16 cellular contexts compared by ENCODE assay signal in the genomic region with DNA sequence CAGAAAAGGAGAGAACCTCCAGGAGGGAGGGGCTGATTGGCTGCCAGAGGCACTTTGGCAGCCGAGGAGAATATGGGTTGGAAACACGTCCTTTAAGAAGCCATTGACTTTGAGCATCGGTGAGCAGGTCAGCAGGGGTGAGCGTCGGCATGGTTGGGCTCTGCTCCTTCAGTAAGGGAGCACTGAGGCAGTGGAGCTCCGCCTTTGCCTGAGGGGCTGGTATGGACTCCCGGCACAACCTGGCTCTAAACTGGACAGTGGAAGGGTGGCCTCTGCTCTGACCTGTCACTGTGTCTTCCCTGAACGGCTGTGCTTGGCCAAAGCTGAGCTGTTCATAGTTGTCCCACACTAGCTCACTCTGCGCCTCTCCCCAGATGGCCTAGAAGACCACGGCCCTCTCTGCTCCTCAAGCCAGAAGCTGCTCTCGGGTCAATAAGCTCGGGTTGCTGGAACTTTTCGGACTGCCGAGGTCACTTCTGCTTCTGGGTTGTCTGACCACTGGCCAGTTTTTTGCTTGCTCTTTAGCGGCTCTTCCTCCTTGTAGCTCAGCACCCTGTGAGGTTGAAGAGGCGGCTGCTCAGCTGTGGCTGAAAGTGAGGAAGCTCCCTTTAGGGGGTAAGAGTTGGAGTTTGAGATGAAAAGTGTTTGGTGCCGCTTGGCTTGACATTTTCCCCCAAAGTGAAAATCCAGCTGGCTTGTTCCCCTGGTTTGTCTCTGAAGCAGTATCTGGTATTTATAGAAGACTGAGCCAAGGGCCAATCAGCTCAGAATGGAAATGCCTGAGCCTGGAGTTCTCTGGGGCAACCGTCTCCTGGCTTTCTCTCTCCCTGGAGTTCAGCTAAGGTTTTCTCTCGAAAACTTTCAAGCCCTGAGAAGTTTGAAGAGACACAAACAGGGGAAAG.
DNase-seq lines count a peak whose midpoint lies in the region; ATAC-seq and TF ChIP-seq lines count a peak whose summit lies in the region.
"Had no signal": no experiment of that assay in that cellular context is flagged by ENCODE, and none has a peak within 500 bp of the region (broad histone marks: within the 10 kb centered on the region; RNA-seq: fewer than 3 reads in every experiment).

No MANE protein-coding gene starts in this region.

- no peaks in the 10 kb centered on the region for H3K4me1 Mint-ChIP-seq in stimulated activated memory B cell treated with anti-CD40 and anti-IgM and Interleukin-4, amounts not matched to agents 10 μg/mL and 1 μg/mL and 100 μg/mL, for 72 hours
- H3K4me1 Mint-ChIP-seq: activated naive CD8-positive, alpha-beta T cell treated with anti-CD3 and anti-CD28 coated beads, Interleukin-2, amount 10 ng/mL, durations not matched to agents 7 days and 5 days had no signal

- TF ChIP-seq CTCF in PC-3 (conservative IDR thresholded peaks at IDR 0.05; ENCODE audit: low read depth, low read length) (no peak), gastroesophageal sphincter (IDR thresholded peaks at IDR 0.05) (no peak), testis (IDR thresholded peaks at IDR 0.05) (no peak), GM20000 (IDR thresholded peaks at IDR 0.05; ENCODE audit: extremely low read depth, missing control alignments) (no peak)

- 33 to 81% methylated on average over 6 to 13 of the region's 19 CpGs for WGBS in gastroesophageal sphincter (ENCODE audit: low coverage in 1 of 2), 2 donors
- 57% methylated on average over 17 to 19 of the region's 19 CpGs for WGBS in testis, 2 donors

- H3K9ac ChIP-seq in PC-3 (ENCODE audit: low read length) (no peak overlapping the region), muscle layer of colon (ENCODE audit: low read length) (no peak overlapping the region)
- H3K9ac ChIP-seq: BLaER1 had no signal

- H3K4me3 ChIP-seq in PC-3 (ENCODE audit: low read length) = no peak overlapping the region
- H3K4me3 ChIP-seq in gastroesophageal sphincter = no peak overlapping the region
- H3K4me3 ChIP-seq in muscle layer of colon (ENCODE audit: low read depth in 1 of 2, low read length in 2 of 2) = no peak overlapping the region
- no peak overlapping the region for H3K4me3 ChIP-seq in testis
- H3K4me3 ChIP-seq: BLaER1, prostate gland had no signal

- TF ChIP-seq POLR2A in gastroesophageal sphincter (IDR thresholded peaks at IDR 0.05) (no peak), testis (IDR thresholded peaks at IDR 0.05) (no peak)

- no peaks in the 10 kb centered on the region for H3K9me2 ChIP-seq in PC-3 (replicated peaks; ENCODE audit: low read length)

- no peaks in the 10 kb centered on the region for H3K36me3 Mint-ChIP-seq in stimulated activated memory B cell treated with anti-CD40 and anti-IgM and Interleukin-4, amounts not matched to agents 10 μg/mL and 1 μg/mL and 100 μg/mL, for 72 hours
- H3K36me3 Mint-ChIP-seq: activated naive CD8-positive, alpha-beta T cell treated with anti-CD3 and anti-CD28 coated beads, Interleukin-2, amount 10 ng/mL, durations not matched to agents 7 days and 5 days had no signal

- H3K4me1 ChIP-seq in PC-3 (ENCODE audit: insufficient read depth, low read length) (peaks cover 47% of the 10 kb centered on the region), gastroesophageal sphincter (peaks cover 0 to 20% (median 0%) of the 10 kb centered on the region in 3 donors), muscle layer of colon (ENCODE audit: insufficient read depth, low read length) (peaks cover 22% of the 10 kb centered on the region), testis (no peaks in the 10 kb centered on the region)
- H3K4me1 ChIP-seq: BLaER1, prostate gland had no signal

- H3K27me3 ChIP-seq in PC-3 (ENCODE audit: low read length) = no peaks in the 10 kb centered on the region
- no peaks in the 10 kb centered on the region for H3K27me3 ChIP-seq in gastroesophageal sphincter
- H3K27me3 ChIP-seq in muscle layer of colon (ENCODE audit: control insufficient read depth in 1 of 2, insufficient read depth in 2 of 2, low read length in 2 of 2) = no peaks in the 10 kb centered on the region
- H3K27me3 ChIP-seq in testis = no peaks in the 10 kb centered on the region
- H3K27me3 ChIP-seq: BLaER1 had no signal

- H3F3A ChIP-seq in PC-3 (ENCODE audit: low read length, unreplicated experiment) = peaks cover 14% of the 10 kb centered on the region

- H3K9me3 Mint-ChIP-seq in stimulated activated memory B cell treated with anti-CD40 and anti-IgM and Interleukin-4, amounts not matched to agents 10 μg/mL and 1 μg/mL and 100 μg/mL, for 72 hours = peaks cover 4% of the 10 kb centered on the region
- H3K9me3 Mint-ChIP-seq: activated naive CD8-positive, alpha-beta T cell treated with anti-CD3 and anti-CD28 coated beads, Interleukin-2, amount 10 ng/mL, durations not matched to agents 7 days and 5 days had no signal

- H3K27ac Mint-ChIP-seq in stimulated activated memory B cell treated with anti-CD40 and anti-IgM and Interleukin-4, amounts not matched to agents 10 μg/mL and 1 μg/mL and 100 μg/mL, for 72 hours = no peak overlapping the region
- H3K27ac Mint-ChIP-seq: activated naive CD8-positive, alpha-beta T cell treated with anti-CD3 and anti-CD28 coated beads, Interleukin-2, amount 10 ng/mL, durations not matched to agents 7 days and 5 days had no signal

- CTCF ChIA-PET in PC-3 (lab: Charles Lee) = no interaction called here

- H2AFZ ChIP-seq in PC-3 (ENCODE audit: low read length) = no peak overlapping the region

- intact Hi-C loops in PC-3 (cut with micrococcal nuclease) (no loop called here), testis (cut with DNase I; ENCODE audit: low total_unique reads) (no loop called here)

- no peaks in the 10 kb centered on the region for H4K20me1 ChIP-seq in PC-3 (ENCODE audit: low read length)
- H4K20me1 ChIP-seq: BLaER1 had no signal

- DNase-seq in PC-3 = no peak
- peak; percentile 42 for DNase-seq in testis
- no peak for DNase-seq in activated T-cell treated with anti-CD3 and anti-CD28 coated beads, Interleukin-2, amount 50 U/mL, for 48 hours
- DNase-seq in DMS153 (lab: John Stamatoyannopoulos, UW) = no peak
- DNase-seq in GM20000 (ENCODE audit: low spot score) = no peak
- DNase-seq: activated CD4-positive, CD25-positive, alpha-beta regulatory T cell treated with anti-CD3 and anti-CD28 coated beads, Interleukin-2, amount 50 U/mL, for 72 hours; activated naive CD8-positive, alpha-beta T cell treated with anti-CD3 and anti-CD28 coated beads, Interleukin-2, amount 10 ng/mL, durations not matched to agents 7 days and 5 days; activated T-cell treated with anti-CD3 and anti-CD28 coated beads for 4 hours; DND-41; NCI-H1092; NCI-H226 had no signal

- no peaks in the 10 kb centered on the region for H3K36me3 ChIP-seq in PC-3 (ENCODE audit: low read depth, low read length)
- no peaks in the 10 kb centered on the region for H3K36me3 ChIP-seq in gastroesophageal sphincter
- H3K36me3 ChIP-seq in muscle layer of colon (ENCODE audit: insufficient read depth, low read length) = no peaks in the 10 kb centered on the region
- no peaks in the 10 kb centered on the region for H3K36me3 ChIP-seq in testis (ENCODE audit: low read depth, missing control alignments)
- H3K36me3 ChIP-seq: BLaER1, prostate gland had no signal

- POLR2A ChIA-PET in PC-3 (lab: Charles Lee; ENCODE audit: unreplicated experiment) = no interaction called here

- no peaks in the 10 kb centered on the region for H3K9me3 ChIP-seq in PC-3 (ENCODE audit: low read length)
- no peaks in the 10 kb centered on the region for H3K9me3 ChIP-seq in gastroesophageal sphincter
- no peaks in the 10 kb centered on the region for H3K9me3 ChIP-seq in muscle layer of colon (ENCODE audit: low read length)
- H3K9me3 ChIP-seq in testis = no peaks in the 10 kb centered on the region
- H3K9me3 ChIP-seq: BLaER1, prostate gland had no signal

- TF ChIP-seq EP300 in gastroesophageal sphincter (IDR thresholded peaks at IDR 0.05) = no peak

- no peaks in the 10 kb centered on the region for H3K79me2 ChIP-seq in PC-3 (ENCODE audit: low read length)

- peak overlapping the region; percentile 95 for H3K27ac ChIP-seq in PC-3 (ENCODE audit: low read length)
- peak overlapping the region in 1 of 4 donors; percentile 38 for H3K27ac ChIP-seq in gastroesophageal sphincter
- H3K27ac ChIP-seq in muscle layer of colon (ENCODE audit: low read depth, low read length) = peak overlapping the region; percentile 24
- no peak overlapping the region for H3K27ac ChIP-seq in testis
- H3K27ac ChIP-seq: BLaER1, prostate gland had no signal

- no peak overlapping the region for H3K4me3 Mint-ChIP-seq in stimulated activated memory B cell treated with anti-CD40 and anti-IgM and Interleukin-4, amounts not matched to agents 10 μg/mL and 1 μg/mL and 100 μg/mL, for 72 hours
- H3K4me3 Mint-ChIP-seq: activated naive CD8-positive, alpha-beta T cell treated with anti-CD3 and anti-CD28 coated beads, Interleukin-2, amount 10 ng/mL, durations not matched to agents 7 days and 5 days had no signal

- no TSS peak for BruUV-seq in PC-3 (replicated peaks; lab: Mats Ljungman, UMichigan)

- H3K4me2 ChIP-seq in PC-3 (ENCODE audit: low read length) = 0 out of 2 replicates have a peak overlapping the region, but pooled peaks have one; percentile 61
- H3K4me2 ChIP-seq: BLaER1 had no signal

- H3K27me3 Mint-ChIP-seq in stimulated activated memory B cell treated with anti-CD40 and anti-IgM and Interleukin-4, amounts not matched to agents 10 μg/mL and 1 μg/mL and 100 μg/mL, for 72 hours = peaks cover 30% of the 10 kb centered on the region

- ATAC-seq in PC-3 (no peak), gastroesophageal sphincter (peak; percentile 60)
- ATAC-seq in stimulated activated memory B cell treated with anti-CD40 and anti-IgM and Interleukin-4, amounts not matched to agents 10 μg/mL and 1 μg/mL and 100 μg/mL, for 72 hours = no peak

Comparison
In these comparisons a context has a peak if more than half of its experiments do, and no peak if none do; other contexts are left out.
1. H3K27ac ChIP-seq: peak in PC-3 (single experiment) and muscle layer of colon (single experiment); none in testis (0 of 2).